ENCODE assay signal across 32 cellular contexts in the genomic region with DNA sequence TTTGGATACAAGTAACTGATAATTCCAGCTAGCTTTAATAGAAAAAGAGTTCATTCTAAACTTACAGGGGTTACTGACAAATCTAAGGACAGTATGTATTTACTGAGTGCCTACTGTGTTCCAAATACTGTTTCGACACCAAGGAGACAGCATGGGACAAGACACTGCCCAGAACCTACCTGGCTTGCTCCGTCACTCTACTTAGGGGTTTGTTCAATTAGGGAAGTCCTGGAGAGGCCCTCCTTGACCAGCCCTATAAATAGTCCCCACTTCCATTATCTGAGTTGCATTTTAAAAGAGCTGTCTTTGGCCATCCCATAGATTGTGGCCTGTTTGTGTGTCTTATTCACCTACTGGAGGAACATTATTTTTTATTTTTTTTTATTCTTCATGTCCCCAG.
DNase-seq lines count a peak whose midpoint lies in the region; ATAC-seq and TF ChIP-seq lines count a peak whose summit lies in the region.
"Had no signal": no experiment of that assay in that cellular context is flagged by ENCODE, and none has a peak within 500 bp of the region (broad histone marks: within the 10 kb centered on the region; RNA-seq: fewer than 3 reads in every experiment).

No MANE protein-coding gene starts in this region.

- intact Hi-C loops in left ventricle myocardium inferior (cut with micrococcal nuclease) = loop anchor here (2.0 kb wide), 1 partner anchor 130 kb away; the partner anchor contains the start of gene DIP2B
- intact Hi-C loops in sciatic nerve (cut with DNase I) = loop anchor here (2.0 kb wide), 1 partner anchor 130 kb away; the partner anchor contains the start of gene DIP2B
- intact Hi-C loops in activated T-helper 1 cell treated with anti-CD3 and anti-CD28 coated beads, Interleukin-12 subunit alpha, Interleukin-12 subunit beta, Interleukin-2, Interleukin-4 antibody, amounts not matched to agents 30 ng/mL and 10 ng/mL and 1 ng/mL, durations not matched to agents 14 hours and 24 hours and 36 hours (cut with micrococcal nuclease) = no loop called here

- ATAC-seq in sciatic nerve (peak; percentile 9), GM19328 (IDR thresholded peaks at IDR 0.05; ENCODE audit: unreplicated experiment) (no peak), GM19035 (IDR thresholded peaks at IDR 0.05; ENCODE audit: unreplicated experiment) (no peak)
- ATAC-seq: effector memory CD8-positive, alpha-beta T cell; HCT116 had no signal

- no peaks in the 10 kb centered on the region for H3K27me3 ChIP-seq in left ventricle myocardium inferior (ENCODE audit: low read depth)
- H3K27me3 ChIP-seq: brain microvascular endothelial cell, colonic mucosa, sigmoid colon, vagina had no signal

- no peaks in the 10 kb centered on the region for H3K9me3 Mint-ChIP-seq in activated T-helper 1 cell treated with anti-CD3 and anti-CD28 coated beads, Interleukin-12 subunit alpha, Interleukin-12 subunit beta, Interleukin-2, Interleukin-4 antibody, amounts not matched to agents 30 ng/mL and 10 ng/mL and 1 ng/mL, durations not matched to agents 14 hours and 24 hours and 36 hours
- H3K9me3 Mint-ChIP-seq: CD8-positive, alpha-beta memory T cell; effector memory CD8-positive, alpha-beta T cell had no signal

- H3K27me3 Mint-ChIP-seq in activated T-helper 1 cell treated with anti-CD3 and anti-CD28 coated beads, Interleukin-12 subunit alpha, Interleukin-12 subunit beta, Interleukin-2, Interleukin-4 antibody, amounts not matched to agents 30 ng/mL and 10 ng/mL and 1 ng/mL, durations not matched to agents 14 hours and 24 hours and 36 hours (ENCODE audit: insufficient read depth) = no peaks in the 10 kb centered on the region
- H3K27me3 Mint-ChIP-seq: CD8-positive, alpha-beta memory T cell; effector memory CD8-positive, alpha-beta T cell had no signal

- peak overlapping the region; percentile 17 for H3K27ac ChIP-seq in left ventricle myocardium inferior (replicated peaks)
- H3K27ac ChIP-seq: 22Rv1, brain microvascular endothelial cell, colonic mucosa, lower lobe of right lung, parathyroid adenoma, RWPE1, sigmoid colon, thoracic aorta, vagina had no signal

- H3K4me1 ChIP-seq in left ventricle myocardium inferior = peaks cover 50% of the 10 kb centered on the region
- H3K4me1 ChIP-seq: parathyroid adenoma had no signal

- no peak for TF ChIP-seq CTCF in left ventricle myocardium inferior (IDR thresholded peaks at IDR 0.05; ENCODE audit: borderline replicate concordance)

- peaks cover 12% of the 10 kb centered on the region for H3K36me3 Mint-ChIP-seq in activated T-helper 1 cell treated with anti-CD3 and anti-CD28 coated beads, Interleukin-12 subunit alpha, Interleukin-12 subunit beta, Interleukin-2, Interleukin-4 antibody, amounts not matched to agents 30 ng/mL and 10 ng/mL and 1 ng/mL, durations not matched to agents 14 hours and 24 hours and 36 hours (ENCODE audit: low read depth)

- no peaks in the 10 kb centered on the region for H3K9me3 ChIP-seq in left ventricle myocardium inferior (replicated peaks)
- H3K9me3 ChIP-seq: colonic mucosa, lower lobe of right lung, sigmoid colon, thoracic aorta, vagina had no signal

- DNase-seq in NOMO-1 (lab: John Stamatoyannopoulos, UW; ENCODE audit: unreplicated experiment in 2 of 2) = peak; percentile 4 to 20
- DNase-seq in NOMO-1 treated with dmso at 0.1 percent for 144 hours (lab: John Stamatoyannopoulos, UW; ENCODE audit: unreplicated experiment) = no peak
- peak; percentile 26 for DNase-seq in NOMO-1 treated with DMSO at 0.1 percent for 48 hours (lab: John Stamatoyannopoulos, UW; ENCODE audit: unreplicated experiment)
- DNase-seq in left ventricle myocardium inferior = no peak
- no peak for DNase-seq in sciatic nerve (ENCODE audit: low spot score)
- DNase-seq in activated T-helper 1 cell treated with anti-CD3 and anti-CD28 coated beads, Interleukin-12 subunit alpha, Interleukin-12 subunit beta, Interleukin-2, Interleukin-4 antibody, amounts not matched to agents 30 ng/mL and 10 ng/mL and 1 ng/mL, durations not matched to agents 14 hours and 24 hours and 36 hours (ENCODE audit: low spot score) = no peak
- DNase-seq: activated CD4-positive, alpha-beta T cell treated with anti-CD3 and anti-CD28 coated beads for 4 hours; activated CD8-positive, alpha-beta memory T cell treated with anti-CD3 and anti-CD28 coated beads for 24 hours; activated naive CD4-positive, alpha-beta T cell; activated T-cell treated with anti-CD3 and anti-CD28 coated beads, Interleukin-2, amount 50 U/mL, for 1 hour; CD8-positive, alpha-beta memory T cell; colonic mucosa; DMS53; effector memory CD8-positive, alpha-beta T cell; erythroblast; glutamatergic neuron; islet precursor cell; lower lobe of right lung; NCI-H2029 treated with DMSO at 0.1 percent for 48 hours; NCI-H226; sigmoid colon; stimulated activated CD4-positive, alpha-beta T cell treated with anti-CD3 and anti-CD28 coated beads, Interleukin-15, amount 100 ng/mL, for 24 hours; stimulated activated naive CD4-positive, alpha-beta T cell had no signal

- H3K4me1 Mint-ChIP-seq in activated T-helper 1 cell treated with anti-CD3 and anti-CD28 coated beads, Interleukin-12 subunit alpha, Interleukin-12 subunit beta, Interleukin-2, Interleukin-4 antibody, amounts not matched to agents 30 ng/mL and 10 ng/mL and 1 ng/mL, durations not matched to agents 14 hours and 24 hours and 36 hours (ENCODE audit: low read depth) = peaks cover 20% of the 10 kb centered on the region

- H3K27ac Mint-ChIP-seq in activated T-helper 1 cell treated with anti-CD3 and anti-CD28 coated beads, Interleukin-12 subunit alpha, Interleukin-12 subunit beta, Interleukin-2, Interleukin-4 antibody, amounts not matched to agents 30 ng/mL and 10 ng/mL and 1 ng/mL, durations not matched to agents 14 hours and 24 hours and 36 hours = no peak overlapping the region
- H3K27ac Mint-ChIP-seq: effector memory CD8-positive, alpha-beta T cell had no signal

- no peak overlapping the region for H3K4me3 Mint-ChIP-seq in activated T-helper 1 cell treated with anti-CD3 and anti-CD28 coated beads, Interleukin-12 subunit alpha, Interleukin-12 subunit beta, Interleukin-2, Interleukin-4 antibody, amounts not matched to agents 30 ng/mL and 10 ng/mL and 1 ng/mL, durations not matched to agents 14 hours and 24 hours and 36 hours
- H3K4me3 Mint-ChIP-seq: CD8-positive, alpha-beta memory T cell; effector memory CD8-positive, alpha-beta T cell had no signal

- H3K36me3 ChIP-seq in left ventricle myocardium inferior = no peaks in the 10 kb centered on the region
- H3K36me3 ChIP-seq: brain microvascular endothelial cell, colonic mucosa, thoracic aorta, vagina had no signal

- H3K4me3 ChIP-seq in left ventricle myocardium inferior = no peak overlapping the region
- H3K4me3 ChIP-seq: colonic mucosa, lower lobe of right lung, sigmoid colon, thoracic aorta, vagina had no signal

Comparison
In these comparisons a context has a peak if more than half of its experiments do, and no peak if none do; other contexts are left out.
1. DNase-seq: peak in NOMO-1 (2 of 2) and NOMO-1 treated with DMSO at 0.1 percent for 48 hours (single experiment); none in NOMO-1 treated with dmso at 0.1 percent for 144 hours (single experiment), left ventricle myocardium inferior (single experiment), sciatic nerve (single experiment) and activated T-helper 1 cell treated with anti-CD3 and anti-CD28 coated beads, Interleukin-12 subunit alpha, Interleukin-12 subunit beta, Interleukin-2, Interleukin-4 antibody, amounts not matched to agents 30 ng/mL and 10 ng/mL and 1 ng/mL, durations not matched to agents 14 hours and 24 hours and 36 hours (single experiment).